In the genomic region with DNA sequence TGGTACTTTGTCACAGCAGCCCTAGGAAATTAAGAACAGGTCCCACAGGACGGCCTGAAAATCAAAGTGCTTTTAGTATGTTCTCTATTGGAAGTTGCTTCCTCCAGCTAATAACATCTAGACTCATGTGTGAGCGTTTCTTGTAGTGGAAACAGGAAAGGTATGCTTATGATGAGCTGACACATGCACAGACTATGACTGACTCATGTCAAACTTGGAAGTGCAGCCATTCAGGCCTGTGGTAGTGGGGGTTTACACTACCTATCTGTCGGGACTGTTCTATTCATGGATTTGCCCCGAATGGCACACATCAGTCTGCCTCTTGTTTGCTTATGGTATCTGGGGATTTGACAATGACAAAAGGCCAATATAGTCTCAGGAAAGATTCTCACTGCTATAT, we compare ENCODE assay signal across 19 cellular contexts.
DNase-seq lines count a peak whose midpoint lies in the region; ATAC-seq, FAIRE-seq and TF ChIP-seq lines count a peak whose summit lies in the region.
"Had no signal": no experiment of that assay in that cellular context is flagged by ENCODE, and none has a peak within 500 bp of the region (broad histone marks: within the 10 kb centered on the region; RNA-seq: fewer than 3 reads in every experiment).

No MANE protein-coding gene starts in this region.

- no peaks in the 10 kb centered on the region for H3K36me3 ChIP-seq in MG63
- no peaks in the 10 kb centered on the region for H3K36me3 ChIP-seq in astrocyte (ENCODE audit: insufficient read depth, low read length)
- H3K36me3 ChIP-seq: pancreas, tibial nerve, WERI-Rb-1 had no signal

- no peak overlapping the region for H3K4me3 Mint-ChIP-seq in astrocyte (ENCODE audit: unreplicated experiment)
- H3K4me3 Mint-ChIP-seq: activated T-helper 17 cell treated with anti-CD3 and anti-CD28 coated beads, Interleukin-2, amount 50 U/mL, for 72 hours had no signal

- no peak overlapping the region for H3K9ac ChIP-seq in astrocyte (ENCODE audit: low read length)
- H3K9ac ChIP-seq: KMS-11 had no signal

- H3K9me3 ChIP-seq in MG63 (no peaks in the 10 kb centered on the region), astrocyte (ENCODE audit: insufficient read depth, low read depth, low read length) (no peaks in the 10 kb centered on the region)
- H3K9me3 ChIP-seq: pancreas, tibial nerve had no signal

- H3K4me2 ChIP-seq in astrocyte (ENCODE audit: low read length): peak overlapping the region; percentile 43
- H3K4me2 ChIP-seq: KMS-11 had no signal

- peaks cover 15% of the 10 kb centered on the region for H3K4me1 ChIP-seq in astrocyte (ENCODE audit: insufficient read depth, low read length)
- H3K4me1 ChIP-seq: pancreas, tibial nerve had no signal

- peak overlapping the region; percentile 86 for H3K27ac Mint-ChIP-seq in astrocyte (ENCODE audit: unreplicated experiment)
- H3K27ac Mint-ChIP-seq: activated T-helper 17 cell treated with anti-CD3 and anti-CD28 coated beads, Interleukin-2, amount 50 U/mL, for 72 hours had no signal

- H4K20me1 ChIP-seq in astrocyte (ENCODE audit: insufficient read depth, low read length): no peaks in the 10 kb centered on the region

- peak; percentile 39 for DNase-seq in AG10803 (ENCODE audit: low read depth)
- DNase-seq in MG63: peak; percentile 7
- peak; percentile 45 for DNase-seq in astrocyte (ENCODE audit: low read depth)
- peak; percentile 35 for DNase-seq in kidney glomerular epithelial cell (lab: John Stamatoyannopoulos, UW)
- DNase-seq in NCI-H2196 (lab: John Stamatoyannopoulos, UW; ENCODE audit: unreplicated experiment): no peak
- no peak for DNase-seq in UCSD-AML1 (lab: John Stamatoyannopoulos, UW; ENCODE audit: unreplicated experiment)
- DNase-seq in GM19239 (ENCODE audit: insufficient read length, low spot score): no peak
- DNase-seq: amniotic stem cell, COR-L47, cortex of kidney, GF-D8, NCI-H1417, pancreas, WERI-Rb-1 had no signal

- H3K36me3 Mint-ChIP-seq in astrocyte (ENCODE audit: low read depth, unreplicated experiment): no peaks in the 10 kb centered on the region

- peak overlapping the region; percentile 5 for H3K27ac ChIP-seq in astrocyte (ENCODE audit: low read depth, low read length)
- H3K27ac ChIP-seq: KMS-11, pancreas, tibial nerve, WERI-Rb-1 had no signal

- H3K79me2 ChIP-seq in astrocyte (ENCODE audit: insufficient read depth, low read length): no peaks in the 10 kb centered on the region

- TF ChIP-seq CTCF in AG10803 (conservative IDR thresholded peaks at IDR 0.05; ENCODE audit: low read length) (no peak), astrocyte (IDR thresholded peaks at IDR 0.05; ENCODE audit: insufficient read depth, low read depth, low read length) (no peak)

- H3K4me1 Mint-ChIP-seq in astrocyte (ENCODE audit: low read depth, unreplicated experiment): peaks cover 35% of the 10 kb centered on the region
- H3K4me1 Mint-ChIP-seq: activated T-helper 17 cell treated with anti-CD3 and anti-CD28 coated beads, Interleukin-2, amount 50 U/mL, for 72 hours had no signal

- H3K27me3 Mint-ChIP-seq in astrocyte (ENCODE audit: low read depth, unreplicated experiment): no peaks in the 10 kb centered on the region

- peak overlapping the region; percentile 45 for H2AFZ ChIP-seq in astrocyte (ENCODE audit: low read depth, low read length)

- no peaks in the 10 kb centered on the region for H3K9me3 Mint-ChIP-seq in astrocyte (ENCODE audit: unreplicated experiment)
- H3K9me3 Mint-ChIP-seq: activated T-helper 17 cell treated with anti-CD3 and anti-CD28 coated beads, Interleukin-2, amount 50 U/mL, for 72 hours had no signal

- ATAC-seq in GM18867 (IDR thresholded peaks at IDR 0.05; ENCODE audit: unreplicated experiment): no peak
- ATAC-seq: activated T-helper 17 cell treated with anti-CD3 and anti-CD28 coated beads, Interleukin-2, amount 50 U/mL, for 72 hours; left lobe of liver; pancreas had no signal

- FAIRE-seq in astrocyte (lab: Jason Lieb, UNC) (peak; percentile 96), GM19239 (lab: Jason Lieb, UNC) (no peak)
- FAIRE-seq: pancreas had no signal

- no peaks in the 10 kb centered on the region for H3K27me3 ChIP-seq in MG63
- no peaks in the 10 kb centered on the region for H3K27me3 ChIP-seq in astrocyte (ENCODE audit: insufficient read depth, low read length)
- H3K27me3 ChIP-seq: tibial nerve had no signal

- H3K4me3 ChIP-seq in AG10803 (ENCODE audit: low read length) (no peak overlapping the region), MG63 (no peak overlapping the region), astrocyte (ENCODE audit: insufficient read depth, low read depth, low read length) (no peak overlapping the region)
- H3K4me3 ChIP-seq: pancreas, tibial nerve had no signal

Comparison
In these comparisons a context has a peak if more than half of its experiments do, and no peak if none do; other contexts are left out.
1. DNase-seq: peak in AG10803 (single experiment), MG63 (single experiment), astrocyte (single experiment) and kidney glomerular epithelial cell (single experiment); none in NCI-H2196 (single experiment), UCSD-AML1 (single experiment) and GM19239 (single experiment).